1 cellular context compared by ENCODE assay signal in the genomic region with DNA sequence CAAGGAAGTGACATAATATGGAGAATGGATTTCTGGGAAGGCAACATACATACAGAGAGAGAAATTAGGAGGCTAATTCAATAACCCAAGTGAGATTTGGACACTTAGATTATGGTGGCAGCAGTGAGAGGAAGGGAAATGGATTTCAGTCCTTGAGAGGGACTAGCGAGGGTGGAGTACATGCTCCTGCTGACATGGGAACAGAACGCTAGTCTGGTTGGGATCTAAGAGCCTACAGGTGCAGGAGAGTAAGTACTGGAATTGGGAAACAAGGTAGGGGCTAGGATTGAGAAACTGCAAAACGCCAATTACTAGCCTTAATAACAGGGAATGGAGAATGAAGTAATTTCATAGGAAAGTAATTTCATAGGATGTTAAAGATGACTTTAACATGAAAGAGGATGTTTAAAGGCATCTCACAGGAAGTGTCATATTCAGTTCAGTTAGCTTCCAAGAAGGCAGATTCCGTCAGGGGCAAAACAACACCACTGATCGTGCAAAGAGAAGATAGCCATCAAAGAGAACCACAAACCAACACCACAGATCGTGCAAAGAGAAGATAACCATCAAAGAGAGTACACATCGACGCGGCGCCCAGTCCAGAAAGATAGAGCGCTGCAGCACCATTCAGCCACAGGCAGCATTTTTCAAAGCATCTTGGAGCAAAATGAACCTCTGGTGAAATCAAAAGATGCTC.
TF ChIP-seq lines count a peak whose summit lies in the region.

No MANE protein-coding gene starts in this region.

TF ChIP-seq in GM23338, 12 proteins besides CTCF, POLR2A, EP300 and RAD21 (continued from another document):
- TF ChIP-seq, protein P1, sequence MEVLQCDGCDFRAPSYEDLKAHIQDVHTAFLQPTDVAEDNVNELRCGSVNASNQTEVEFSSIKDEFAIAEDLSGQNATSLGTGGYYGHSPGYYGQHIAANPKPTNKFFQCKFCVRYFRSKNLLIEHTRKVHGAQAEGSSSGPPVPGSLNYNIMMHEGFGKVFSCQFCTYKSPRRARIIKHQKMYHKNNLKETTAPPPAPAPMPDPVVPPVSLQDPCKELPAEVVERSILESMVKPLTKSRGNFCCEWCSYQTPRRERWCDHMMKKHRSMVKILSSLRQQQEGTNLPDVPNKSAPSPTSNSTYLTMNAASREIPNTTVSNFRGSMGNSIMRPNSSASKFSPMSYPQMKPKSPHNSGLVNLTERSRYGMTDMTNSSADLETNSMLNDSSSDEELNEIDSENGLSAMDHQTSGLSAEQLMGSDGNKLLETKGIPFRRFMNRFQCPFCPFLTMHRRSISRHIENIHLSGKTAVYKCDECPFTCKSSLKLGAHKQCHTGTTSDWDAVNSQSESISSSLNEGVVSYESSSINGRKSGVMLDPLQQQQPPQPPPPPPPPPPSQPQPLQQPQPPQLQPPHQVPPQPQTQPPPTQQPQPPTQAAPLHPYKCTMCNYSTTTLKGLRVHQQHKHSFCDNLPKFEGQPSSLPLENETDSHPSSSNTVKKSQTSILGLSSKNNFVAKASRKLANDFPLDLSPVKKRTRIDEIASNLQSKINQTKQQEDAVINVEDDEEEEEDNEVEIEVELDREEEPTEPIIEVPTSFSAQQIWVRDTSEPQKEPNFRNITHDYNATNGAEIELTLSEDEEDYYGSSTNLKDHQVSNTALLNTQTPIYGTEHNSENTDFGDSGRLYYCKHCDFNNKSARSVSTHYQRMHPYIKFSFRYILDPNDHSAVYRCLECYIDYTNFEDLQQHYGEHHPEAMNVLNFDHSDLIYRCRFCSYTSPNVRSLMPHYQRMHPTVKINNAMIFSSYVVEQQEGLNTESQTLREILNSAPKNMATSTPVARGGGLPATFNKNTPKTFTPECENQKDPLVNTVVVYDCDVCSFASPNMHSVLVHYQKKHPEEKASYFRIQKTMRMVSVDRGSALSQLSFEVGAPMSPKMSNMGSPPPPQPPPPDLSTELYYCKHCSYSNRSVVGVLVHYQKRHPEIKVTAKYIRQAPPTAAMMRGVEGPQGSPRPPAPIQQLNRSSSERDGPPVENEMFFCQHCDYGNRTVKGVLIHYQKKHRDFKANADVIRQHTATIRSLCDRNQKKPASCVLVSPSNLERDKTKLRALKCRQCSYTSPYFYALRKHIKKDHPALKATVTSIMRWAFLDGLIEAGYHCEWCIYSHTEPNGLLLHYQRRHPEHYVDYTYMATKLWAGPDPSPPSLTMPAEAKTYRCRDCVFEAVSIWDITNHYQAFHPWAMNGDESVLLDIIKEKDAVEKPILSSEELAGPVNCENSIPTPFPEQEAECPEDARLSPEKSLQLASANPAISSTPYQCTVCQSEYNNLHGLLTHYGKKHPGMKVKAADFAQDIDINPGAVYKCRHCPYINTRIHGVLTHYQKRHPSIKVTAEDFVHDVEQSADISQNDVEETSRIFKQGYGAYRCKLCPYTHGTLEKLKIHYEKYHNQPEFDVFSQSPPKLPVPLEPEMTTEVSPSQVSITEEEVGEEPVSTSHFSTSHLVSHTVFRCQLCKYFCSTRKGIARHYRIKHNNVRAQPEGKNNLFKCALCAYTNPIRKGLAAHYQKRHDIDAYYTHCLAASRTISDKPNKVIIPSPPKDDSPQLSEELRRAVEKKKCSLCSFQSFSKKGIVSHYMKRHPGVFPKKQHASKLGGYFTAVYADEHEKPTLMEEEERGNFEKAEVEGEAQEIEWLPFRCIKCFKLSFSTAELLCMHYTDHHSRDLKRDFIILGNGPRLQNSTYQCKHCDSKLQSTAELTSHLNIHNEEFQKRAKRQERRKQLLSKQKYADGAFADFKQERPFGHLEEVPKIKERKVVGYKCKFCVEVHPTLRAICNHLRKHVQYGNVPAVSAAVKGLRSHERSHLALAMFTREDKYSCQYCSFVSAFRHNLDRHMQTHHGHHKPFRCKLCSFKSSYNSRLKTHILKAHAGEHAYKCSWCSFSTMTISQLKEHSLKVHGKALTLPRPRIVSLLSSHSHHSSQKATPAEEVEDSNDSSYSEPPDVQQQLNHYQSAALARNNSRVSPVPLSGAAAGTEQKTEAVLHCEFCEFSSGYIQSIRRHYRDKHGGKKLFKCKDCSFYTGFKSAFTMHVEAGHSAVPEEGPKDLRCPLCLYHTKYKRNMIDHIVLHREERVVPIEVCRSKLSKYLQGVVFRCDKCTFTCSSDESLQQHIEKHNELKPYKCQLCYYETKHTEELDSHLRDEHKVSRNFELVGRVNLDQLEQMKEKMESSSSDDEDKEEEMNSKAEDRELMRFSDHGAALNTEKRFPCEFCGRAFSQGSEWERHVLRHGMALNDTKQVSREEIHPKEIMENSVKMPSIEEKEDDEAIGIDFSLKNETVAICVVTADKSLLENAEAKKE (CRISPR knock-in tag; IDR thresholded peaks at IDR 0.05), result no peak
- no peak for TF ChIP-seq ZNF114 (CRISPR knock-in tag; IDR thresholded peaks at IDR 0.05)
- no peak for TF ChIP-seq POLR2AphosphoS5 (IDR thresholded peaks at IDR 0.05; ENCODE audit: low read depth)
- no peak for TF ChIP-seq EZH2phosphoT487 (IDR thresholded peaks at IDR 0.05; ENCODE audit: unreplicated experiment)
- no peak for TF ChIP-seq JUNB (IDR thresholded peaks at IDR 0.05; ENCODE audit: unreplicated experiment)
- TF ChIP-seq, protein P2, sequence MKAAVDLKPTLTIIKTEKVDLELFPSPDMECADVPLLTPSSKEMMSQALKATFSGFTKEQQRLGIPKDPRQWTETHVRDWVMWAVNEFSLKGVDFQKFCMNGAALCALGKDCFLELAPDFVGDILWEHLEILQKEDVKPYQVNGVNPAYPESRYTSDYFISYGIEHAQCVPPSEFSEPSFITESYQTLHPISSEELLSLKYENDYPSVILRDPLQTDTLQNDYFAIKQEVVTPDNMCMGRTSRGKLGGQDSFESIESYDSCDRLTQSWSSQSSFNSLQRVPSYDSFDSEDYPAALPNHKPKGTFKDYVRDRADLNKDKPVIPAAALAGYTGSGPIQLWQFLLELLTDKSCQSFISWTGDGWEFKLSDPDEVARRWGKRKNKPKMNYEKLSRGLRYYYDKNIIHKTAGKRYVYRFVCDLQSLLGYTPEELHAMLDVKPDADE (IDR thresholded peaks at IDR 0.05), result no peak
- TF ChIP-seq STAT1 (IDR thresholded peaks at IDR 0.05; ENCODE audit: unreplicated experiment), result no peak
- no peak for TF ChIP-seq EZH2 (IDR thresholded peaks at IDR 0.05; ENCODE audit: low read depth, unreplicated experiment)
